Comparison of ENCODE assay signal across 16 cellular contexts in the genomic region with DNA sequence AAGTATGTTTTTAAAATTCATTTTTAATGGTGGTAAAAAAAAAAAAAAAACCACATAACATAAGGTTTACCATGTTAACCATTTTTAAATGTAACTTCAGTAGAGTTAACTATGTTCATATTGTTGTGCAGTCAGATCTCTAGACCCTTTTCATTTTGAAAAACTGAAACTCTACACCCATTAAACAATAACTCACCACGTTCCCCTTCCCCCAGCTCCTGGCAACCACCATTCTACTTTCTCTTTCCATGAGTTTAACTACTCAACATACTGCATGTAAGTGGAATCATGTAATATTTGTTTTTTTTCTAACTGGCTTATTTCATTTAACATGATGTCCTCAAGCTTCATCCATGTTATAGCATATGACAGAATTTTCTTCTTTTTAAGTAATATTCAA.
DNase-seq lines count a peak whose midpoint lies in the region; ATAC-seq and TF ChIP-seq lines count a peak whose summit lies in the region.
"Had no signal": no experiment of that assay in that cellular context is flagged by ENCODE, and none has a peak within 500 bp of the region (broad histone marks: within the 10 kb centered on the region; RNA-seq: fewer than 3 reads in every experiment).

No MANE protein-coding gene starts in this region.

- no peak overlapping the region for H3K4me3 Mint-ChIP-seq in stimulated activated effector memory CD8-positive, alpha-beta T cell treated with anti-CD3 and anti-CD28 coated beads, Interleukin-12 subunit alpha, Interleukin-12 subunit beta, amount 100 ng/mL, for 72 hours
- H3K4me3 Mint-ChIP-seq: dendritic cell treated with granulocyte-macrophage colony-stimulating factor and Interleukin-4, amounts not matched to agents 40 ng/mL and 50 ng/mL, for 4 days had no signal

- no peak overlapping the region for H3K27ac Mint-ChIP-seq in stimulated activated effector memory CD8-positive, alpha-beta T cell treated with anti-CD3 and anti-CD28 coated beads, Interleukin-12 subunit alpha, Interleukin-12 subunit beta, amount 100 ng/mL, for 72 hours
- H3K27ac Mint-ChIP-seq: dendritic cell treated with granulocyte-macrophage colony-stimulating factor and Interleukin-4, amounts not matched to agents 40 ng/mL and 50 ng/mL, for 4 days had no signal

- no peaks in the 10 kb centered on the region for H3K4me1 Mint-ChIP-seq in stimulated activated effector memory CD8-positive, alpha-beta T cell treated with anti-CD3 and anti-CD28 coated beads, Interleukin-12 subunit alpha, Interleukin-12 subunit beta, amount 100 ng/mL, for 72 hours

- H3K4me3 ChIP-seq in fibroblast of the aortic adventitia (ENCODE audit: low read depth, low read length) = no peak overlapping the region
- H3K4me3 ChIP-seq: gastroesophageal sphincter, left lung, tibial artery had no signal

- DNase-seq in fibroblast of the aortic adventitia (ENCODE audit: low read depth) (peak; percentile 38), HuH-7 (ENCODE audit: low spot score) (no peak), germinal center (ENCODE audit: low spot score) (no peak)
- DNase-seq in stimulated activated effector memory CD8-positive, alpha-beta T cell treated with anti-CD3 and anti-CD28 coated beads, Interleukin-12 subunit alpha, Interleukin-12 subunit beta, amount 100 ng/mL, for 72 hours (ENCODE audit: low spot score in 2 of 2) = no peak
- DNase-seq: activated naive CD4-positive, alpha-beta T cell; COR-L47; left lung; NCI-H2081 treated with DMSO at 0.1 percent for 48 hours; Right ventricle myocardium superior; tibial artery had no signal

- H3K36me3 Mint-ChIP-seq in stimulated activated effector memory CD8-positive, alpha-beta T cell treated with anti-CD3 and anti-CD28 coated beads, Interleukin-12 subunit alpha, Interleukin-12 subunit beta, amount 100 ng/mL, for 72 hours = no peaks in the 10 kb centered on the region

- TF ChIP-seq CTCF in fibroblast of the aortic adventitia (IDR thresholded peaks at IDR 0.05; ENCODE audit: insufficient read depth, low read length) = no peak

- H3K9me3 Mint-ChIP-seq in stimulated activated effector memory CD8-positive, alpha-beta T cell treated with anti-CD3 and anti-CD28 coated beads, Interleukin-12 subunit alpha, Interleukin-12 subunit beta, amount 100 ng/mL, for 72 hours = no peaks in the 10 kb centered on the region
- H3K9me3 Mint-ChIP-seq: dendritic cell treated with granulocyte-macrophage colony-stimulating factor and Interleukin-4, amounts not matched to agents 40 ng/mL and 50 ng/mL, for 4 days had no signal

- ATAC-seq in GM18858 (IDR thresholded peaks at IDR 0.05; ENCODE audit: unreplicated experiment) (peak; percentile 42), GM21447 (IDR thresholded peaks at IDR 0.05; ENCODE audit: unreplicated experiment) (peak; percentile 57), HG03378 (IDR thresholded peaks at IDR 0.05; ENCODE audit: unreplicated experiment) (peak; percentile 61), HG02623 (IDR thresholded peaks at IDR 0.05; ENCODE audit: unreplicated experiment) (no peak)
- ATAC-seq in stimulated activated effector memory CD8-positive, alpha-beta T cell treated with anti-CD3 and anti-CD28 coated beads, Interleukin-12 subunit alpha, Interleukin-12 subunit beta, amount 100 ng/mL, for 72 hours = no peak
- ATAC-seq: gastroesophageal sphincter had no signal

Comparison
In these comparisons a context has a peak if more than half of its experiments do, and no peak if none do; other contexts are left out.
1. ATAC-seq: peak in GM18858 (single experiment), GM21447 (single experiment) and HG03378 (single experiment); none in HG02623 (single experiment) and stimulated activated effector memory CD8-positive, alpha-beta T cell treated with anti-CD3 and anti-CD28 coated beads, Interleukin-12 subunit alpha, Interleukin-12 subunit beta, amount 100 ng/mL, for 72 hours (single experiment).